ENCODE assay signal across 15 cellular contexts in genomic region chr9:133059623-133060022, GRCh38. TPM values are rescaled to one million over a fixed set of nuclear protein-coding genes. Genes with fewer than 3 reads are reported as not detected.
A peak's percentile ranks its signal among the peaks of the same experiment; 100 is the strongest.
DNase-seq lines count a peak whose midpoint lies in the region; ATAC-seq, FAIRE-seq and TF ChIP-seq lines count a peak whose summit lies in the region.
"Had no signal": no experiment of that assay in that cellular context is flagged by ENCODE, and none has a peak within 500 bp of the region (broad histone marks: within the 10 kb centered on the region; RNA-seq: fewer than 3 reads in every experiment).

No MANE protein-coding gene starts in this region.

- no peaks in the 10 kb centered on the region for H3K9me3 Mint-ChIP-seq in immature natural killer cell
- H3K9me3 Mint-ChIP-seq: nephron had no signal

- peaks cover 26 to 27% of the 10 kb centered on the region in 2 donors for H3K4me1 Mint-ChIP-seq in immature natural killer cell

- no peaks in the 10 kb centered on the region for H3K9me3 ChIP-seq in WERI-Rb-1 (ENCODE audit: severe bottlenecking)
- H3K9me3 ChIP-seq in mucosa of descending colon: no peaks in the 10 kb centered on the region
- H3K9me3 ChIP-seq: gastroesophageal sphincter, thyroid gland had no signal

- in situ Hi-C loops in GM13976 (cut with MboI; ENCODE audit: low sequenced_read_pairs, unreplicated experiment): no loop called here

- peak; percentile 79 for FAIRE-seq in GM19239 (lab: Jason Lieb, UNC)

- DNase-seq in DMS153 (lab: John Stamatoyannopoulos, UW) (peak; percentile 5), GM19239 (ENCODE audit: insufficient read length, low spot score) (no peak), WERI-Rb-1 (no peak), immature natural killer cell (peak in 1 of 3 donors; percentile 4), mucosa of descending colon (no peak), retina (no peak), GM13976 (ENCODE audit: low spot score) (no peak)
- DNase-seq: amygdala, GOT3, kidney glomerular epithelial cell, NCI-H187 treated with DMSO at 0.1 percent for 48 hours, thyroid gland had no signal

- H3K36me3 ChIP-seq in WERI-Rb-1: peaks cover 66% of the 10 kb centered on the region
- peaks cover 5% of the 10 kb centered on the region for H3K36me3 ChIP-seq in mucosa of descending colon (ENCODE audit: low read depth)

- TF ChIP-seq CTCF in WERI-Rb-1 (IDR thresholded peaks at IDR 0.05; ENCODE audit: low read depth, low read length) (no peak), mucosa of descending colon (IDR thresholded peaks at IDR 0.05) (no peak), GM13976 (IDR thresholded peaks at IDR 0.05; ENCODE audit: borderline replicate concordance, control extremely low read depth, extremely low read depth, insufficient read depth, missing control alignments) (no peak)

- peak overlapping the region in 1 of 6 donors; percentile 62 for H3K27ac Mint-ChIP-seq in immature natural killer cell

- no peak overlapping the region for H3K4me3 ChIP-seq in WERI-Rb-1 (ENCODE audit: low read depth, low read length)
- no peak overlapping the region for H3K4me3 ChIP-seq in mucosa of descending colon
- H3K4me3 ChIP-seq: gastroesophageal sphincter, thyroid gland had no signal

- H3K27ac ChIP-seq in WERI-Rb-1: peak overlapping the region; percentile 99
- H3K27ac ChIP-seq: gastroesophageal sphincter, thyroid gland had no signal

- intact Hi-C loops in mucosa of descending colon (cut with DNase I, micrococcal nuclease): no loop called here

- peaks cover 6 to 14% (median 6%) of the 10 kb centered on the region in 3 donors for H3K36me3 Mint-ChIP-seq in immature natural killer cell

- H3K4me3 Mint-ChIP-seq in immature natural killer cell: peak overlapping the region; percentile 35 to 63 (median 44)
- H3K4me3 Mint-ChIP-seq: nephron had no signal

- peaks cover 0 to 2% (median 1%) of the 10 kb centered on the region in 3 donors for H3K27me3 Mint-ChIP-seq in immature natural killer cell (ENCODE audit: low read depth in 3 of 3)

- H3K4me1 ChIP-seq in mucosa of descending colon (ENCODE audit: low read depth): no peaks in the 10 kb centered on the region
- H3K4me1 ChIP-seq: gastroesophageal sphincter, thyroid gland had no signal

- H3K27me3 ChIP-seq in WERI-Rb-1 (ENCODE audit: insufficient read depth, low read depth, severe bottlenecking): no peaks in the 10 kb centered on the region
- H3K27me3 ChIP-seq: gastroesophageal sphincter, thyroid gland had no signal

- ATAC-seq in mucosa of descending colon: no peak
- ATAC-seq: gastroesophageal sphincter had no signal

RNA-seq across cellular contexts. Expression of gene CEL, which starts 2.2 kb away (rescaled TPM):
- polyA plus RNA-seq in immature natural killer cell: not detected
- total RNA-seq in mucosa of descending colon: 1 to 10 TPM in 2 of 3 donors, under 1 TPM in 1; 0.87 to 1.6 (median 1.4) TPM
- total RNA-seq: skeletal muscle tissue had no signal

RNA-seq across cellular contexts. Expression of gene GTF3C5, which starts 28.8 kb away (rescaled TPM):
- polyA plus RNA-seq in immature natural killer cell: 10 to 100 TPM; 31.0 to 52.7 (median 41.0) TPM
- 10 to 100 TPM; 45.8 to 53.6 (median 52.2) TPM for total RNA-seq in mucosa of descending colon
